1 cellular context compared by ENCODE assay signal in the genomic region with DNA sequence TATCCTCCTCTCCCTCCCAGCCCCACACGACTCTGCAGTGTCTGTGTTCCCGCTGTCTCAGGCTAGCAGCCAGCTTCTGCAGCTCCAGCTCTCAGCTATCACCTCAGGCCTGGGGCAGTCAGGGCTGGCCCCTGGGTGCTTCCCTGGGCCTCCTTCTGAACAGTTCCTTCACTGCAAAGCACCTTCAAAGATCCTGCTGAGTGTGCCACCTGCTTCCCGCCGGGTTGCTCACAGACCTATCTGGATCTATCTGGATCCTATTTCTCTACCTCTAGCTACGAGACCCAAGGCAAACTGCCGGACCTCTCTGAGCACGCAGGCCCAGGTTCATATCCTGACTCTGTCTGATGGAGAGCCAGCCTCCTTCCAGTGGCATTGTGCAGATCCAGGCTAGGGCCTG.
TF ChIP-seq lines count a peak whose summit lies in the region.

No MANE protein-coding gene starts in this region.

TF ChIP-seq in H1, 55 proteins besides CTCF, POLR2A, EP300 and RAD21:
- TF ChIP-seq, protein P1, sequence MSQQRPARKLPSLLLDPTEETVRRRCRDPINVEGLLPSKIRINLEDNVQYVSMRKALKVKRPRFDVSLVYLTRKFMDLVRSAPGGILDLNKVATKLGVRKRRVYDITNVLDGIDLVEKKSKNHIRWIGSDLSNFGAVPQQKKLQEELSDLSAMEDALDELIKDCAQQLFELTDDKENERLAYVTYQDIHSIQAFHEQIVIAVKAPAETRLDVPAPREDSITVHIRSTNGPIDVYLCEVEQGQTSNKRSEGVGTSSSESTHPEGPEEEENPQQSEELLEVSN (IDR thresholded peaks at IDR 0.05): peak; percentile 71
- no peak for TF ChIP-seq HDAC6 (IDR thresholded peaks at IDR 0.05; ENCODE audit: low read depth, low read length)
- no peak for TF ChIP-seq EZH2 (IDR thresholded peaks at IDR 0.05; ENCODE audit: low read depth, low read length, severe bottlenecking)
- TF ChIP-seq BACH1 (IDR thresholded peaks at IDR 0.05; ENCODE audit: low read length): no peak
- TF ChIP-seq GTF2F1 (IDR thresholded peaks at IDR 0.05; ENCODE audit: borderline replicate concordance, low read depth, low read length): no peak
